In genomic region chrX:111445485-111445884, GRCh38 we compare ENCODE assay signal across 8 cellular contexts. TPM values are rescaled to one million over a fixed set of nuclear protein-coding genes. Genes with fewer than 3 reads are reported as not detected.
DNase-seq lines count a peak whose midpoint lies in the region; ATAC-seq and TF ChIP-seq lines count a peak whose summit lies in the region.

No MANE protein-coding gene starts in this region.

- CTCF ChIA-PET in Caco-2 (lab: Charles Lee) = no interaction called here

- H3K4me3 ChIP-seq in Caco-2 (ENCODE audit: low read depth, low read length) (no peak overlapping the region), thoracic aorta (no peak overlapping the region)

- ATAC-seq in GM19043 (IDR thresholded peaks at IDR 0.05; ENCODE audit: low read depth, unreplicated experiment) (peak; percentile 57), thoracic aorta (ENCODE audit: insufficient number of reproducible peaks, low FRiP score, low read depth) (no peak)
- ATAC-seq in stimulated activated effector memory CD8-positive, alpha-beta T cell treated with anti-CD3 and anti-CD28 coated beads, Interleukin-12 subunit alpha, Interleukin-12 subunit beta, amount 100 ng/mL, for 72 hours = no peak

- H3K9me3 ChIP-seq in Caco-2 (no peaks in the 10 kb centered on the region), thoracic aorta (no peaks in the 10 kb centered on the region)

- no peak overlapping the region for H3K27ac Mint-ChIP-seq in Caco-2 (ENCODE audit: unreplicated experiment)
- no peak overlapping the region for H3K27ac Mint-ChIP-seq in stimulated activated effector memory CD8-positive, alpha-beta T cell treated with anti-CD3 and anti-CD28 coated beads, Interleukin-12 subunit alpha, Interleukin-12 subunit beta, amount 100 ng/mL, for 72 hours

- H3K9me3 Mint-ChIP-seq in Caco-2 (ENCODE audit: unreplicated experiment) = no peaks in the 10 kb centered on the region
- no peaks in the 10 kb centered on the region for H3K9me3 Mint-ChIP-seq in stimulated activated effector memory CD8-positive, alpha-beta T cell treated with anti-CD3 and anti-CD28 coated beads, Interleukin-12 subunit alpha, Interleukin-12 subunit beta, amount 100 ng/mL, for 72 hours

- DNase-seq in Caco-2 (peak in 1 of 2 experiments; percentile 18), NCI-H1092 treated with DMSO at 0.1 percent for 48 hours (lab: John Stamatoyannopoulos, UW) (peak; percentile 79), SKM-1 treated with dmso at 0.1 percent for 144 hours (lab: John Stamatoyannopoulos, UW; ENCODE audit: unreplicated experiment) (peak; percentile 12), germinal center (ENCODE audit: low spot score) (peak; percentile 1), thoracic aorta (ENCODE audit: low spot score) (no peak), activated gamma-delta T cell (lab: John Stamatoyannopoulos, UW) (no peak)
- DNase-seq in stimulated activated effector memory CD8-positive, alpha-beta T cell treated with anti-CD3 and anti-CD28 coated beads, Interleukin-12 subunit alpha, Interleukin-12 subunit beta, amount 100 ng/mL, for 72 hours (ENCODE audit: low spot score in 2 of 2) = no peak

- H3K27ac ChIP-seq in thoracic aorta = no peak overlapping the region

- TF ChIP-seq CTCF in Caco-2 (IDR thresholded peaks at IDR 0.05; ENCODE audit: insufficient read depth in 1 of 2, low read depth in 1 of 2, low read length in 1 of 2, severe bottlenecking in 1 of 2, unreplicated experiment in 1 of 2) (peak; percentile 31 to 42), thoracic aorta (IDR thresholded peaks at IDR 0.05) (peak; percentile 23)

- no peaks in the 10 kb centered on the region for H3K27me3 Mint-ChIP-seq in Caco-2 (ENCODE audit: insufficient read depth, unreplicated experiment)

- intact Hi-C loops in Caco-2 (cut with micrococcal nuclease; ENCODE audit: unreplicated experiment) = loop anchor here (2.0 to 5.0 kb wide), 4 partner anchors 68 to 453 kb away; no protein-coding TSS in a partner anchor

- H3K27me3 ChIP-seq in Caco-2 (replicated peaks; ENCODE audit: control insufficient read depth, insufficient read depth, low read length) = no peaks in the 10 kb centered on the region
- H3K27me3 ChIP-seq in thoracic aorta (replicated peaks; ENCODE audit: insufficient read depth) = no peaks in the 10 kb centered on the region

- H3K4me1 Mint-ChIP-seq in Caco-2 (ENCODE audit: low read depth, unreplicated experiment) = no peaks in the 10 kb centered on the region
- no peaks in the 10 kb centered on the region for H3K4me1 Mint-ChIP-seq in stimulated activated effector memory CD8-positive, alpha-beta T cell treated with anti-CD3 and anti-CD28 coated beads, Interleukin-12 subunit alpha, Interleukin-12 subunit beta, amount 100 ng/mL, for 72 hours

- H3K4me1 ChIP-seq in Caco-2 (no peaks in the 10 kb centered on the region), thoracic aorta (ENCODE audit: control insufficient read depth in 1 of 2, low read depth in 2 of 2) (no peaks in the 10 kb centered on the region)

- H3K4me3 Mint-ChIP-seq in Caco-2 (ENCODE audit: unreplicated experiment) = no peak overlapping the region
- no peak overlapping the region for H3K4me3 Mint-ChIP-seq in stimulated activated effector memory CD8-positive, alpha-beta T cell treated with anti-CD3 and anti-CD28 coated beads, Interleukin-12 subunit alpha, Interleukin-12 subunit beta, amount 100 ng/mL, for 72 hours

- H3K36me3 ChIP-seq in Caco-2 (ENCODE audit: control insufficient read depth, insufficient read depth, low read length) (no peaks in the 10 kb centered on the region), thoracic aorta (no peaks in the 10 kb centered on the region)

- peaks cover 5% of the 10 kb centered on the region for H3K36me3 Mint-ChIP-seq in Caco-2 (ENCODE audit: insufficient read depth, unreplicated experiment)
- H3K36me3 Mint-ChIP-seq in stimulated activated effector memory CD8-positive, alpha-beta T cell treated with anti-CD3 and anti-CD28 coated beads, Interleukin-12 subunit alpha, Interleukin-12 subunit beta, amount 100 ng/mL, for 72 hours = no peaks in the 10 kb centered on the region

- POLR2A ChIA-PET in Caco-2 (lab: Charles Lee) = no interaction called here

- no TSS peak for BruUV-seq in Caco-2 (replicated peaks; lab: Mats Ljungman, UMichigan)

RNA-seq across cellular contexts. Expression of gene DCX, which starts 33.5 kb away (rescaled TPM):
- total RNA-seq in Caco-2 (2022) (not detected in 2 replicates), thoracic aorta (not detected)

Comparison
In these comparisons a context has a peak if more than half of its experiments do, and no peak if none do; other contexts are left out.
1. DNase-seq: peak in NCI-H1092 treated with DMSO at 0.1 percent for 48 hours (single experiment), SKM-1 treated with dmso at 0.1 percent for 144 hours (single experiment) and germinal center (single experiment); none in thoracic aorta (single experiment), stimulated activated effector memory CD8-positive, alpha-beta T cell treated with anti-CD3 and anti-CD28 coated beads, Interleukin-12 subunit alpha, Interleukin-12 subunit beta, amount 100 ng/mL, for 72 hours (0 of 2) and activated gamma-delta T cell (single experiment).